Comparison of ENCODE assay signal across 8 cellular contexts in genomic region chr4:98446499-98447375, GRCh38.
DNase-seq lines count a peak whose midpoint lies in the region; ATAC-seq and TF ChIP-seq lines count a peak whose summit lies in the region.
"Had no signal": no experiment of that assay in that cellular context is flagged by ENCODE, and none has a peak within 500 bp of the region (broad histone marks: within the 10 kb centered on the region; RNA-seq: fewer than 3 reads in every experiment).

No MANE protein-coding gene starts in this region.

- TF ChIP-seq CTCF in colonic mucosa (IDR thresholded peaks at IDR 0.05): no peak

- in situ Hi-C loops in G401 (cut with HindIII; ENCODE audit: low sequenced_read_pairs): no loop called here

- peak in 3 of 4 experiments; percentile 2 to 16 (median 3) for DNase-seq in activated CD4-positive, CD25-positive, alpha-beta regulatory T cell (lab: John Stamatoyannopoulos, UW)
- DNase-seq in colonic mucosa (no peak), NCI-H748 treated with DMSO at 0.1 percent for 48 hours (lab: John Stamatoyannopoulos, UW) (no peak), G401 (ENCODE audit: low spot score) (no peak)
- peak; percentile 36 to 54 (median 41) for DNase-seq in stimulated activated CD4-positive, alpha-beta T cell treated with anti-CD3 and anti-CD28 coated beads, Interleukin-12 subunit alpha, Interleukin-12 subunit beta, amount 100 ng/mL, for 48 hours (ENCODE audit: low read depth in 2 of 3, low spot score in 1 of 3)

- H3K9me3 ChIP-seq in colonic mucosa: no peaks in the 10 kb centered on the region
- H3K9me3 ChIP-seq: thoracic aorta had no signal

- no peak overlapping the region for H3K4me3 ChIP-seq in colonic mucosa
- H3K4me3 ChIP-seq: thoracic aorta had no signal

- no peaks in the 10 kb centered on the region for H3K36me3 ChIP-seq in colonic mucosa

- intact Hi-C loops in colonic mucosa (cut with DNase I): no loop called here

- no peaks in the 10 kb centered on the region for H3K4me1 ChIP-seq in colonic mucosa

- no peaks in the 10 kb centered on the region for H3K27me3 ChIP-seq in colonic mucosa

- H3K9ac ChIP-seq in colonic mucosa (ENCODE audit: low read depth in 2 of 2, low read length in 2 of 2): no peak overlapping the region

- ATAC-seq in GM19452 (IDR thresholded peaks at IDR 0.05; ENCODE audit: unreplicated experiment) (peak; percentile 69), HG03354 (IDR thresholded peaks at IDR 0.05; ENCODE audit: poor library complexity, severe bottlenecking, unreplicated experiment) (peak; percentile 81)

- peak overlapping the region; percentile 32 for H3K27ac ChIP-seq in colonic mucosa
- H3K27ac ChIP-seq: thoracic aorta had no signal

Comparison
In these comparisons a context has a peak if more than half of its experiments do, and no peak if none do; other contexts are left out.
1. DNase-seq: peak in activated CD4-positive, CD25-positive, alpha-beta regulatory T cell (3 of 4) and stimulated activated CD4-positive, alpha-beta T cell treated with anti-CD3 and anti-CD28 coated beads, Interleukin-12 subunit alpha, Interleukin-12 subunit beta, amount 100 ng/mL, for 48 hours (3 of 3); none in colonic mucosa (single experiment), NCI-H748 treated with DMSO at 0.1 percent for 48 hours (single experiment) and G401 (single experiment).